Comparison of ENCODE assay signal across 8 cellular contexts in genomic region chr12:569803-570236, GRCh38.
DNase-seq lines count a peak whose midpoint lies in the region; ATAC-seq, FAIRE-seq and TF ChIP-seq lines count a peak whose summit lies in the region.

No MANE protein-coding gene starts in this region.

- WGBS in A549 (ENCODE audit: missing lambda C conversion rate), result 2% methylated on average over 38 of the region's 39 CpGs
- WGBS in suprapubic skin, result 2% methylated on average over 20 of the region's 39 CpGs

- TF ChIP-seq EP300 in A549 (IDR thresholded peaks at IDR 0.05) (no peak), suprapubic skin (IDR thresholded peaks at IDR 0.05) (no peak)

- peak overlapping the region; percentile 74 for H3K27ac Mint-ChIP-seq in activated naive CD4-positive, alpha-beta T cell treated with anti-CD3 and anti-CD28 coated beads, Interleukin-2, amount 50 U/mL, for 24 hours

- no peaks in the 10 kb centered on the region for H3K36me3 Mint-ChIP-seq in activated naive CD4-positive, alpha-beta T cell treated with anti-CD3 and anti-CD28 coated beads, Interleukin-2, amount 50 U/mL, for 24 hours

- H3K4me3 ChIP-seq in A549 (peak overlapping the region; percentile 62), suprapubic skin (peak overlapping the region; percentile 71)

- CTCF ChIA-PET in A549 (lab: Yijun Ruan, JAX), result interaction anchor here (0.6 to 13.7 kb wide), 71 partner anchors 10 to 1036 kb away, joined by 3 to 292 read pairs (median 4); partner anchors contain the start of genes RAD52 and WNK1

- peaks cover 4% of the 10 kb centered on the region; the same call in 1 of the 3 replicates for H3K9me3 ChIP-seq in A549
- no peaks in the 10 kb centered on the region for H3K9me3 ChIP-seq in suprapubic skin

- ATAC-seq in A549 (peak; percentile 37 to 69), GM18868 (IDR thresholded peaks at IDR 0.05; ENCODE audit: unreplicated experiment) (peak; percentile 51), SK-N-SH treated with all-trans-retinoic acid at 6 μM for 48 hours (peak; percentile 88), omental fat pad (ENCODE audit: low FRiP score) (peak; percentile 77)

- no peaks in the 10 kb centered on the region for H3K27me3 Mint-ChIP-seq in activated naive CD4-positive, alpha-beta T cell treated with anti-CD3 and anti-CD28 coated beads, Interleukin-2, amount 50 U/mL, for 24 hours

- H3K4me2 ChIP-seq in A549, result peak overlapping the region; percentile 85

- no peak for FAIRE-seq in A549 (lab: Jason Lieb, UNC)

- H3K27ac ChIP-seq in A549 (peak overlapping the region; percentile 97 to 98), suprapubic skin (peak overlapping the region; percentile 96)

- TF ChIP-seq RAD21 in A549 (conservative IDR thresholded peaks at IDR 0.05 in 1 of 2, IDR thresholded peaks at IDR 0.05 in 1 of 2), result peak; percentile 95 to 98

- peaks cover 29% of the 10 kb centered on the region for H3K4me1 ChIP-seq in A549
- peaks cover 46% of the 10 kb centered on the region for H3K4me1 ChIP-seq in suprapubic skin

- H3K4me1 Mint-ChIP-seq in activated naive CD4-positive, alpha-beta T cell treated with anti-CD3 and anti-CD28 coated beads, Interleukin-2, amount 50 U/mL, for 24 hours, result peaks cover 57% of the 10 kb centered on the region

- peak; percentile 87 to 95 for DNase-seq in A549 (ENCODE audit: low read depth in 1 of 2, low spot score in 1 of 2)
- peak; percentile 21 to 24 for DNase-seq in Kasumi-1 (lab: John Stamatoyannopoulos, UW)
- DNase-seq in glomerular visceral epithelial cell (ENCODE audit: extremely low spot score), result peak; percentile 84
- DNase-seq in omental fat pad (ENCODE audit: low spot score), result peak; percentile 89
- peak; percentile 94 to 95 for DNase-seq in suprapubic skin (ENCODE audit: low spot score in 2 of 2)

- TF ChIP-seq POLR2A in A549 (IDR thresholded peaks at IDR 0.05; ENCODE audit: low read length) (no peak), suprapubic skin (IDR thresholded peaks at IDR 0.05) (no peak)

- TF ChIP-seq CTCF in A549 (IDR thresholded peaks at IDR 0.05) (peak; percentile 92), omental fat pad (IDR thresholded peaks at IDR 0.05) (peak in 1 of 3 donors; percentile 81), suprapubic skin (IDR thresholded peaks at IDR 0.05) (peak; percentile 85 to 94)

- no peaks in the 10 kb centered on the region for H3K27me3 ChIP-seq in suprapubic skin

- H3K4me3 Mint-ChIP-seq in activated naive CD4-positive, alpha-beta T cell treated with anti-CD3 and anti-CD28 coated beads, Interleukin-2, amount 50 U/mL, for 24 hours, result peak overlapping the region; percentile 87

- no peaks in the 10 kb centered on the region for H3K9me3 Mint-ChIP-seq in activated naive CD4-positive, alpha-beta T cell treated with anti-CD3 and anti-CD28 coated beads, Interleukin-2, amount 50 U/mL, for 24 hours

- POLR2A ChIA-PET in A549 (lab: Yijun Ruan, JAX), result interaction anchor here (1.4 to 3.3 kb wide), 3 partner anchors 182 to 380 kb away, joined by 3 to 77 read pairs (median 34); partner anchors contain the start of genes RAD52 and WNK1

- no peaks in the 10 kb centered on the region for H3K36me3 ChIP-seq in suprapubic skin

TF ChIP-seq in A549, 52 proteins besides CTCF, POLR2A, EP300 and RAD21 (continues in another document):
- TF ChIP-seq FOSL2 (IDR thresholded peaks at IDR 0.05) (no peak), FOSL2 (CRISPR knock-in tag; IDR thresholded peaks at IDR 0.05) (no peak), BHLHE40 (IDR thresholded peaks at IDR 0.05; ENCODE audit: low read depth, low read length) (no peak), SREBF2 (IDR thresholded peaks at IDR 0.05) (no peak), CHD4 (IDR thresholded peaks at IDR 0.05; ENCODE audit: borderline replicate concordance) (no peak), HOXB13 (CRISPR knock-in tag; IDR thresholded peaks at IDR 0.05; ENCODE audit: low read depth) (no peak), TFCP2L1 (CRISPR knock-in tag; IDR thresholded peaks at IDR 0.05) (no peak), NPAS2 (CRISPR knock-in tag; IDR thresholded peaks at IDR 0.05; ENCODE audit: borderline replicate concordance) (no peak), NFE2L2 (conservative IDR thresholded peaks at IDR 0.05; ENCODE audit: low read length) (no peak), RNF2 (IDR thresholded peaks at IDR 0.05; ENCODE audit: borderline replicate concordance, low read depth) (peak; percentile 44; the same call in 1 of the 2 replicates), HOXA7 (CRISPR knock-in tag; IDR thresholded peaks at IDR 0.05) (no peak), MAFK (IDR thresholded peaks at IDR 0.05; ENCODE audit: partially characterized antibody) (no peak), ZC3H11A (IDR thresholded peaks at IDR 0.05) (no peak), TP53 (CRISPR knock-in tag; IDR thresholded peaks at IDR 0.05) (no peak)
- TF ChIP-seq, protein P1, sequence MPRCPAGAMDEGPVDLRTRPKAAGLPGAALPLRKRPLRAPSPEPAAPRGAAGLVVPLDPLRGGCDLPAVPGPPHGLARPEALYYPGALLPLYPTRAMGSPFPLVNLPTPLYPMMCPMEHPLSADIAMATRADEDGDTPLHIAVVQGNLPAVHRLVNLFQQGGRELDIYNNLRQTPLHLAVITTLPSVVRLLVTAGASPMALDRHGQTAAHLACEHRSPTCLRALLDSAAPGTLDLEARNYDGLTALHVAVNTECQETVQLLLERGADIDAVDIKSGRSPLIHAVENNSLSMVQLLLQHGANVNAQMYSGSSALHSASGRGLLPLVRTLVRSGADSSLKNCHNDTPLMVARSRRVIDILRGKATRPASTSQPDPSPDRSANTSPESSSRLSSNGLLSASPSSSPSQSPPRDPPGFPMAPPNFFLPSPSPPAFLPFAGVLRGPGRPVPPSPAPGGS (IDR thresholded peaks at IDR 0.05), result no peak
- TF ChIP-seq, protein P2, sequence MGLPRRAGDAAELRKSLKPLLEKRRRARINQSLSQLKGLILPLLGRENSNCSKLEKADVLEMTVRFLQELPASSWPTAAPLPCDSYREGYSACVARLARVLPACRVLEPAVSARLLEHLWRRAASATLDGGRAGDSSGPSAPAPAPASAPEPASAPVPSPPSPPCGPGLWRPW (IDR thresholded peaks at IDR 0.05), result no peak
- TF ChIP-seq, protein P3, sequence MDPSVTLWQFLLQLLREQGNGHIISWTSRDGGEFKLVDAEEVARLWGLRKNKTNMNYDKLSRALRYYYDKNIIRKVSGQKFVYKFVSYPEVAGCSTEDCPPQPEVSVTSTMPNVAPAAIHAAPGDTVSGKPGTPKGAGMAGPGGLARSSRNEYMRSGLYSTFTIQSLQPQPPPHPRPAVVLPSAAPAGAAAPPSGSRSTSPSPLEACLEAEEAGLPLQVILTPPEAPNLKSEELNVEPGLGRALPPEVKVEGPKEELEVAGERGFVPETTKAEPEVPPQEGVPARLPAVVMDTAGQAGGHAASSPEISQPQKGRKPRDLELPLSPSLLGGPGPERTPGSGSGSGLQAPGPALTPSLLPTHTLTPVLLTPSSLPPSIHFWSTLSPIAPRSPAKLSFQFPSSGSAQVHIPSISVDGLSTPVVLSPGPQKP (IDR thresholded peaks at IDR 0.05; ENCODE audit: low read depth, low read length), result no peak

TF ChIP-seq in SK-N-SH treated with all-trans-retinoic acid at 6 μM for 48 hours, 23 proteins besides CTCF, POLR2A, EP300 and RAD21 (continues in another document):
- TF ChIP-seq TCF4 (CRISPR knock-in tag; IDR thresholded peaks at IDR 0.05; ENCODE audit: borderline replicate concordance), result no peak
- TF ChIP-seq SNAI2 (CRISPR knock-in tag; IDR thresholded peaks at IDR 0.05), result no peak
- no peak for TF ChIP-seq TSHZ2 (CRISPR knock-in tag; IDR thresholded peaks at IDR 0.05)
- TF ChIP-seq, protein P4, sequence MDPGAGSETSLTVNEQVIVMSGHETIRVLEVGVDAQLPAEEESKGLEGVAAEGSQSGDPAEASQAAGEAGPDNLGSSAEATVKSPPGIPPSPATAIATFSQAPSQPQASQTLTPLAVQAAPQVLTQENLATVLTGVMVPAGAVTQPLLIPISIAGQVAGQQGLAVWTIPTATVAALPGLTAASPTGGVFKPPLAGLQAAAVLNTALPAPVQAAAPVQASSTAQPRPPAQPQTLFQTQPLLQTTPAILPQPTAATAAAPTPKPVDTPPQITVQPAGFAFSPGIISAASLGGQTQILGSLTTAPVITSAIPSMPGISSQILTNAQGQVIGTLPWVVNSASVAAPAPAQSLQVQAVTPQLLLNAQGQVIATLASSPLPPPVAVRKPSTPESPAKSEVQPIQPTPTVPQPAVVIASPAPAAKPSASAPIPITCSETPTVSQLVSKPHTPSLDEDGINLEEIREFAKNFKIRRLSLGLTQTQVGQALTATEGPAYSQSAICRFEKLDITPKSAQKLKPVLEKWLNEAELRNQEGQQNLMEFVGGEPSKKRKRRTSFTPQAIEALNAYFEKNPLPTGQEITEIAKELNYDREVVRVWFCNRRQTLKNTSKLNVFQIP (CRISPR knock-in tag; IDR thresholded peaks at IDR 0.05; ENCODE audit: borderline replicate concordance, low read depth), result no peak
- no peak for TF ChIP-seq CSDC2 (CRISPR knock-in tag; IDR thresholded peaks at IDR 0.05)

Comparison
In these comparisons a context has a peak if more than half of its experiments do, and no peak if none do; other contexts are left out.
1. Peak in every context shown above with its lines: DNase-seq, ATAC-seq, H3K4me3 ChIP-seq and H3K27ac ChIP-seq.
2. DNase-seq: peak in every context shown above with its lines; median percentile 94 in suprapubic skin; 91 in A549; 89 in omental fat pad; 84 in glomerular visceral epithelial cell; 22 in Kasumi-1.